In genomic region chr3:23612296-23612891, GRCh38 we compare ENCODE assay signal across 12 cellular contexts.
A peak's percentile ranks its signal among the peaks of the same experiment; 100 is the strongest.
DNase-seq lines count a peak whose midpoint lies in the region; ATAC-seq and TF ChIP-seq lines count a peak whose summit lies in the region.
"Had no signal": no experiment of that assay in that cellular context is flagged by ENCODE, and none has a peak within 500 bp of the region (broad histone marks: within the 10 kb centered on the region; RNA-seq: fewer than 3 reads in every experiment).

No MANE protein-coding gene starts in this region.

- H3K9me3 ChIP-seq in duodenal mucosa (ENCODE audit: control insufficient read depth in 1 of 2, low read length in 2 of 2) (no peaks in the 10 kb centered on the region), muscle layer of colon (ENCODE audit: low read length) (no peaks in the 10 kb centered on the region), vagina (no peaks in the 10 kb centered on the region)

- intact Hi-C loops in vagina (cut with DNase I), result no loop called here

- DNase-seq in A172 (ENCODE audit: low spot score), result peak; percentile 53
- DNase-seq in LoVo (ENCODE audit: low spot score), result peak; percentile 42
- DNase-seq in NCI-H345 (lab: John Stamatoyannopoulos, UW), result no peak
- no peak for DNase-seq in vagina (ENCODE audit: extremely low spot score in 2 of 2)
- DNase-seq: activated CD4-positive, alpha-beta T cell treated with anti-CD3 and anti-CD28 coated beads, Interleukin-2, amount 50 U/mL, for 48 hours; effector memory CD4-positive, alpha-beta T cell; NCI-H524 had no signal

- TF ChIP-seq POLR2A in vagina (IDR thresholded peaks at IDR 0.05), result no peak

- H3K4me1 ChIP-seq in duodenal mucosa (ENCODE audit: control insufficient read depth in 1 of 2, insufficient read depth in 2 of 2, low read length in 2 of 2) (peaks cover 4 to 24% of the 10 kb centered on the region in 2 donors), muscle layer of colon (ENCODE audit: insufficient read depth, low read length) (peaks cover 16% of the 10 kb centered on the region), vagina (peaks cover 9% of the 10 kb centered on the region)

- no peak for TF ChIP-seq CTCF in vagina (IDR thresholded peaks at IDR 0.05)

- ATAC-seq in GM18907 (IDR thresholded peaks at IDR 0.05; ENCODE audit: unreplicated experiment) (no peak), GM21447 (IDR thresholded peaks at IDR 0.05; ENCODE audit: unreplicated experiment) (no peak)
- ATAC-seq: naive thymus-derived CD8-positive, alpha-beta T cell had no signal

- H3K27me3 ChIP-seq in duodenal mucosa (ENCODE audit: control insufficient read depth in 1 of 2, insufficient read depth in 2 of 2, low read length in 2 of 2) (no peaks in the 10 kb centered on the region), muscle layer of colon (ENCODE audit: control insufficient read depth in 1 of 2, insufficient read depth in 2 of 2, low read length in 2 of 2) (no peaks in the 10 kb centered on the region), vagina (no peaks in the 10 kb centered on the region)

- H3K27ac ChIP-seq in duodenal mucosa (ENCODE audit: low read depth, low read length) (no peak overlapping the region), muscle layer of colon (ENCODE audit: low read depth, low read length) (peak overlapping the region; percentile 70), vagina (no peak overlapping the region)

- H3K9ac ChIP-seq in duodenal mucosa (ENCODE audit: low read depth in 1 of 2, low read length in 2 of 2) (peak overlapping the region in 1 of 2 donors; percentile 14), muscle layer of colon (ENCODE audit: low read length) (no peak overlapping the region)

- H3K36me3 ChIP-seq in duodenal mucosa (ENCODE audit: control insufficient read depth in 1 of 2, insufficient read depth in 2 of 2, low read length in 2 of 2), result no peaks in the 10 kb centered on the region
- no peaks in the 10 kb centered on the region for H3K36me3 ChIP-seq in muscle layer of colon (ENCODE audit: insufficient read depth, low read length)
- H3K36me3 ChIP-seq in vagina, result no peaks in the 10 kb centered on the region

- H3K4me3 ChIP-seq in duodenal mucosa (ENCODE audit: low read depth in 1 of 2, low read length in 2 of 2) (peak overlapping the region; percentile 5 to 41), muscle layer of colon (ENCODE audit: low read depth in 1 of 2, low read length in 2 of 2) (peak overlapping the region; percentile 4 to 15), vagina (peak overlapping the region in 1 of 2 donors; percentile 20)

Comparison
In these comparisons a context has a peak if more than half of its experiments do, and no peak if none do; other contexts are left out.
1. DNase-seq: peak in A172 (single experiment) and LoVo (single experiment); none in NCI-H345 (single experiment) and vagina (0 of 2).